ENCODE assay signal across 1 cellular context in genomic region chr15:65346856-65347598, GRCh38.
TF ChIP-seq lines count a peak whose summit lies in the region.

No MANE protein-coding gene starts in this region.

TF ChIP-seq in K562, 482 proteins besides CTCF, POLR2A, EP300 and RAD21:
- TF ChIP-seq SP2 (IDR thresholded peaks at IDR 0.05; ENCODE audit: extremely low read depth, low read depth, low read length, poor library complexity, severe bottlenecking) (no peak), RBM25 (IDR thresholded peaks at IDR 0.05; ENCODE audit: low read depth, low read length, severe bottlenecking) (peak; percentile 66), ADNP (tag; IDR thresholded peaks at IDR 0.05) (peak; percentile 41; the same call in 1 of the 2 replicates), BCOR (IDR thresholded peaks at IDR 0.05) (peak; percentile 42; the same call in 1 of the 2 replicates)
